ENCODE assay signal across 13 cellular contexts in the genomic region with DNA sequence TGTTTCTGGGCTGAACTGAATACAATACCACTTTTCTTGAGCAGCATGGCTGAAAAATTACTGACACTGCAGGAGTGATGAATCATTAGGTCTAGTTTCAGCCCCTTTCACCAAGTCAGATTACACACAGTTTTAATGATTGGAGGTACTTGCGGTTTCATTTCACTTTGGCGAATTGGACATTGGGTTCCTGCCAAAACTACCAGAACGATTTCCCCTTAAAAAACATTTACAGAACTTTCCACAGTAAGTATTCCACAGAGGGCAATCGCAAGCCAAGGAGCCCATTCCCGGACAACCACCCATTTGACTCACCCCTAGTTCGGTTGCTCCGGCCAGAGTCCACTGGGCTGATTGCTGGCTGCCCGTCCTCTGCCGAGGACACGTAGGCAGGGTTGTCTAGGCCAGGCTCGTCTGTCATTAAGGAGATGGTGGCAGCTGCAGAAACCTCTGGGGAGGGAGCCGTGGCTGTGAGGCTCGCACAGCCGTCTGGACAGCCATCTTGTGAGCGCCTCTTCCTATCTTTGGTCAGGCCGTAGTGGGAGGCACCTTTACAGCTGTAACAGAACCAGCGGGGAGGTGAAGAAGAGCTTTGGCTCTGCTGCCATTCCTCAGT.
DNase-seq lines count a peak whose midpoint lies in the region; ATAC-seq and TF ChIP-seq lines count a peak whose summit lies in the region.
"Had no signal": no experiment of that assay in that cellular context is flagged by ENCODE, and none has a peak within 500 bp of the region (broad histone marks: within the 10 kb centered on the region; RNA-seq: fewer than 3 reads in every experiment).

No MANE protein-coding gene starts in this region.

- H3K9me3 ChIP-seq in CD4-positive, alpha-beta memory T cell (ENCODE audit: control insufficient read depth in 1 of 2, low read length in 2 of 2), result no peaks in the 10 kb centered on the region
- H3K9me3 ChIP-seq: neutrophil had no signal

- intact Hi-C loops in CD4-positive, alpha-beta memory T cell (cut with micrococcal nuclease), result no loop called here

- in situ Hi-C loops in astrocyte of the spinal cord (cut with HindIII; ENCODE audit: low sequenced_read_pairs), result no loop called here

- H3K9me3 Mint-ChIP-seq in CD4-positive, alpha-beta memory T cell, result peaks cover 0 to 2% (median 0%) of the 10 kb centered on the region in 8 donors
- H3K9me3 Mint-ChIP-seq: activated naive CD8-positive, alpha-beta T cell treated with anti-CD3 and anti-CD28 coated beads, Interleukin-2, amount 10 ng/mL, durations not matched to agents 7 days and 5 days had no signal

- no peaks in the 10 kb centered on the region for H3K4me1 Mint-ChIP-seq in CD4-positive, alpha-beta memory T cell
- H3K4me1 Mint-ChIP-seq: activated naive CD8-positive, alpha-beta T cell treated with anti-CD3 and anti-CD28 coated beads, Interleukin-2, amount 10 ng/mL, durations not matched to agents 7 days and 5 days had no signal

- POLR2A ChIA-PET in CD4-positive, alpha-beta memory T cell (lab: Charles Lee; ENCODE audit: partially characterized antibody), result no interaction called here

- CTCF ChIA-PET in CD4-positive, alpha-beta memory T cell (lab: Charles Lee; ENCODE audit: partially characterized antibody), result no interaction called here

- H3K4me3 Mint-ChIP-seq in CD4-positive, alpha-beta memory T cell, result no peak overlapping the region
- H3K4me3 Mint-ChIP-seq: activated naive CD8-positive, alpha-beta T cell treated with anti-CD3 and anti-CD28 coated beads, Interleukin-2, amount 10 ng/mL, durations not matched to agents 7 days and 5 days had no signal

- H3K27ac ChIP-seq in CD4-positive, alpha-beta memory T cell (ENCODE audit: low read depth, low read length), result no peak overlapping the region
- H3K27ac ChIP-seq: neutrophil had no signal

- H3K4me3 ChIP-seq in astrocyte of the spinal cord (ENCODE audit: low read depth, low read length), result no peak overlapping the region
- H3K4me3 ChIP-seq in CD4-positive, alpha-beta memory T cell (ENCODE audit: low read length in 2 of 2), result no peak overlapping the region

- H3K4me1 ChIP-seq in CD4-positive, alpha-beta memory T cell (ENCODE audit: insufficient read depth, low read length), result no peaks in the 10 kb centered on the region

- peak; percentile 96 for DNase-seq in LHCN-M2 (ENCODE audit: low read depth)
- peak; percentile 95 for DNase-seq in astrocyte of the spinal cord (ENCODE audit: low read depth, low spot score)
- DNase-seq in kidney tubule cell (ENCODE audit: low spot score), result peak; percentile 85
- DNase-seq in stromal cell of bone marrow (ENCODE audit: low read depth), result peak; percentile 100
- DNase-seq in CD4-positive, alpha-beta memory T cell, result no peak
- no peak for DNase-seq in SKM-1 treated with dmso at 0.1 percent for 144 hours (lab: John Stamatoyannopoulos, UW; ENCODE audit: unreplicated experiment)
- DNase-seq: activated naive CD8-positive, alpha-beta T cell treated with anti-CD3 and anti-CD28 coated beads, Interleukin-2, amount 10 ng/mL, durations not matched to agents 7 days and 5 days; GF-D8; hypothalamus had no signal

- H3K27ac Mint-ChIP-seq in CD4-positive, alpha-beta memory T cell, result no peak overlapping the region
- H3K27ac Mint-ChIP-seq: activated naive CD8-positive, alpha-beta T cell treated with anti-CD3 and anti-CD28 coated beads, Interleukin-2, amount 10 ng/mL, durations not matched to agents 7 days and 5 days had no signal

- no peak for TF ChIP-seq CTCF in astrocyte of the spinal cord (IDR thresholded peaks at IDR 0.05; ENCODE audit: low read depth, low read length)

- H3K27me3 ChIP-seq in CD4-positive, alpha-beta memory T cell (ENCODE audit: insufficient read depth, low read length), result no peaks in the 10 kb centered on the region
- H3K27me3 ChIP-seq: neutrophil had no signal

- no peaks in the 10 kb centered on the region for H3K36me3 Mint-ChIP-seq in CD4-positive, alpha-beta memory T cell
- H3K36me3 Mint-ChIP-seq: activated naive CD8-positive, alpha-beta T cell treated with anti-CD3 and anti-CD28 coated beads, Interleukin-2, amount 10 ng/mL, durations not matched to agents 7 days and 5 days had no signal

- peaks cover 3 to 7% of the 10 kb centered on the region in 2 donors for H3K27me3 Mint-ChIP-seq in CD4-positive, alpha-beta memory T cell

- no peaks in the 10 kb centered on the region for H3K36me3 ChIP-seq in CD4-positive, alpha-beta memory T cell (ENCODE audit: insufficient read depth, low read length)
- H3K36me3 ChIP-seq: neutrophil had no signal

- ATAC-seq in GM21381 (IDR thresholded peaks at IDR 0.05; ENCODE audit: unreplicated experiment) (no peak), HG03520 (IDR thresholded peaks at IDR 0.05; ENCODE audit: unreplicated experiment) (no peak)
- ATAC-seq: activated CD4-positive, CD25-positive, alpha-beta regulatory T cell treated with anti-CD3 and anti-CD28 coated beads, Interleukin-2, amount 50 U/mL, for 24 hours had no signal

Comparison
In these comparisons a context has a peak if more than half of its experiments do, and no peak if none do; other contexts are left out.
1. DNase-seq: peak in LHCN-M2 (single experiment), astrocyte of the spinal cord (single experiment), kidney tubule cell (single experiment) and stromal cell of bone marrow (single experiment); none in CD4-positive, alpha-beta memory T cell (0 of 5) and SKM-1 treated with dmso at 0.1 percent for 144 hours (single experiment).